In genomic region chr2:43193996-43194869, GRCh38 we compare ENCODE assay signal across 1 cellular context.
A peak's percentile ranks its signal among the peaks of the same experiment; 100 is the strongest.
TF ChIP-seq lines count a peak whose summit lies in the region.

No MANE protein-coding gene starts in this region.

TF ChIP-seq in HepG2, 621 proteins besides CTCF, POLR2A, EP300 and RAD21 (continued from another document and continues in another):
- no peak; the same call in 1 of the 2 replicates for TF ChIP-seq ZNF281 (CRISPR knock-in tag; IDR thresholded peaks at IDR 0.05; ENCODE audit: borderline replicate concordance)
- TF ChIP-seq SCMH1 (CRISPR knock-in tag; IDR thresholded peaks at IDR 0.05; ENCODE audit: borderline replicate concordance): no peak
- no peak for TF ChIP-seq MTF2 (CRISPR knock-in tag; IDR thresholded peaks at IDR 0.05; ENCODE audit: borderline replicate concordance)
- TF ChIP-seq ARNTL (CRISPR knock-in tag; IDR thresholded peaks at IDR 0.05): peak; percentile 86
- TF ChIP-seq, protein P1, sequence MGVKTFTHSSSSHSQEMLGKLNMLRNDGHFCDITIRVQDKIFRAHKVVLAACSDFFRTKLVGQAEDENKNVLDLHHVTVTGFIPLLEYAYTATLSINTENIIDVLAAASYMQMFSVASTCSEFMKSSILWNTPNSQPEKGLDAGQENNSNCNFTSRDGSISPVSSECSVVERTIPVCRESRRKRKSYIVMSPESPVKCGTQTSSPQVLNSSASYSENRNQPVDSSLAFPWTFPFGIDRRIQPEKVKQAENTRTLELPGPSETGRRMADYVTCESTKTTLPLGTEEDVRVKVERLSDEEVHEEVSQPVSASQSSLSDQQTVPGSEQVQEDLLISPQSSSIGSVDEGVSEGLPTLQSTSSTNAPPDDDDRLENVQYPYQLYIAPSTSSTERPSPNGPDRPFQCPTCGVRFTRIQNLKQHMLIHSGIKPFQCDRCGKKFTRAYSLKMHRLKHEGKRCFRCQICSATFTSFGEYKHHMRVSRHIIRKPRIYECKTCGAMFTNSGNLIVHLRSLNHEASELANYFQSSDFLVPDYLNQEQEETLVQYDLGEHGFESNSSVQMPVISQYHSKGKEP (CRISPR knock-in tag; IDR thresholded peaks at IDR 0.05): no peak
- TF ChIP-seq ZBTB1 (CRISPR knock-in tag; IDR thresholded peaks at IDR 0.05; ENCODE audit: borderline replicate concordance): no peak
- TF ChIP-seq, protein P2, sequence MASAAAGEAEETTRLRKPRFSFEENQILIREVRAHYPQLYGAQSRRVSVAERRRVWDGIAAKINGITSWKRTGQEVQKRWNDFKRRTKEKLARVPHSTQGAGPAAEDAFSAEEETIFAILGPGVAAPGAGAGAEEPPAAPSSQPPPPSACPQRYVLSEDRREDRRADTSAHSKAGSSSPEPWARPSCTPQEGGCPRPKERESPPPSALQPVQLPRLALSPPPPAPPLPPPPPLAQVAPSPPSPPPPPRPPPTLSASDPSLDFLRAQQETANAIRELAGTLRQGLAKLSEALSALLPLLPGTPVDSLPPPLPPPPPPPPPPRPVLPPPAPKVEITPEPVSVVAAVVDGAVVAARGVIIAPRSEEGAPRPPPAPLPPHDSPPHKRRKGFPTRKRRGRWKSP (CRISPR knock-in tag; IDR thresholded peaks at IDR 0.05): no peak
- 0 out of 2 replicates have a peak, but pooled peaks have one; percentile 76 for TF ChIP-seq NR1H2 (CRISPR knock-in tag; IDR thresholded peaks at IDR 0.05; ENCODE audit: borderline replicate concordance, low read depth)
- TF ChIP-seq ZBTB42 (CRISPR knock-in tag; IDR thresholded peaks at IDR 0.05): no peak
- TF ChIP-seq ZNF317 (CRISPR knock-in tag; IDR thresholded peaks at IDR 0.05): peak; percentile 79
- TF ChIP-seq, protein P3, sequence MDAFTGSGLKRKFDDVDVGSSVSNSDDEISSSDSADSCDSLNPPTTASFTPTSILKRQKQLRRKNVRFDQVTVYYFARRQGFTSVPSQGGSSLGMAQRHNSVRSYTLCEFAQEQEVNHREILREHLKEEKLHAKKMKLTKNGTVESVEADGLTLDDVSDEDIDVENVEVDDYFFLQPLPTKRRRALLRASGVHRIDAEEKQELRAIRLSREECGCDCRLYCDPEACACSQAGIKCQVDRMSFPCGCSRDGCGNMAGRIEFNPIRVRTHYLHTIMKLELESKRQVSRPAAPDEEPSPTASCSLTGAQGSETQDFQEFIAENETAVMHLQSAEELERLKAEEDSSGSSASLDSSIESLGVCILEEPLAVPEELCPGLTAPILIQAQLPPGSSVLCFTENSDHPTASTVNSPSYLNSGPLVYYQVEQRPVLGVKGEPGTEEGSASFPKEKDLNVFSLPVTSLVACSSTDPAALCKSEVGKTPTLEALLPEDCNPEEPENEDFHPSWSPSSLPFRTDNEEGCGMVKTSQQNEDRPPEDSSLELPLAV (CRISPR knock-in tag; conservative IDR thresholded peaks at IDR 0.05; ENCODE audit: low read depth): no peak
- peak; percentile 50; the same call in 1 of the 2 replicates for TF ChIP-seq NAIF1 (CRISPR knock-in tag; IDR thresholded peaks at IDR 0.05; ENCODE audit: borderline replicate concordance)
- TF ChIP-seq ZZZ3 (CRISPR knock-in tag; IDR thresholded peaks at IDR 0.05; ENCODE audit: borderline replicate concordance): 0 out of 2 replicates have a peak, but pooled peaks have one; percentile 21
- peak; percentile 88 for TF ChIP-seq ZNF280D (CRISPR knock-in tag; IDR thresholded peaks at IDR 0.05)
- TF ChIP-seq ZNF224 (CRISPR knock-in tag; IDR thresholded peaks at IDR 0.05): 0 out of 2 replicates have a peak, but pooled peaks have one; percentile 15
- TF ChIP-seq ZNF513 (CRISPR knock-in tag; conservative IDR thresholded peaks at IDR 0.05): no peak
- TF ChIP-seq, protein P4, sequence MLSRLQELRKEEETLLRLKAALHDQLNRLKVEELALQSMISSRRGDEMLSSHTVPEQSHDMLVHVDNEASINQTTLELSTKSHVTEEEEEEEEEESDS (CRISPR knock-in tag; IDR thresholded peaks at IDR 0.05; ENCODE audit: borderline replicate concordance): no peak
- peak; percentile 85 for TF ChIP-seq KAT8 (CRISPR knock-in tag; IDR thresholded peaks at IDR 0.05)
- TF ChIP-seq RCOR2 (CRISPR knock-in tag; IDR thresholded peaks at IDR 0.05): peak; percentile 97
- no peak for TF ChIP-seq ZNF713 (CRISPR knock-in tag; IDR thresholded peaks at IDR 0.05)
- TF ChIP-seq, protein P5, sequence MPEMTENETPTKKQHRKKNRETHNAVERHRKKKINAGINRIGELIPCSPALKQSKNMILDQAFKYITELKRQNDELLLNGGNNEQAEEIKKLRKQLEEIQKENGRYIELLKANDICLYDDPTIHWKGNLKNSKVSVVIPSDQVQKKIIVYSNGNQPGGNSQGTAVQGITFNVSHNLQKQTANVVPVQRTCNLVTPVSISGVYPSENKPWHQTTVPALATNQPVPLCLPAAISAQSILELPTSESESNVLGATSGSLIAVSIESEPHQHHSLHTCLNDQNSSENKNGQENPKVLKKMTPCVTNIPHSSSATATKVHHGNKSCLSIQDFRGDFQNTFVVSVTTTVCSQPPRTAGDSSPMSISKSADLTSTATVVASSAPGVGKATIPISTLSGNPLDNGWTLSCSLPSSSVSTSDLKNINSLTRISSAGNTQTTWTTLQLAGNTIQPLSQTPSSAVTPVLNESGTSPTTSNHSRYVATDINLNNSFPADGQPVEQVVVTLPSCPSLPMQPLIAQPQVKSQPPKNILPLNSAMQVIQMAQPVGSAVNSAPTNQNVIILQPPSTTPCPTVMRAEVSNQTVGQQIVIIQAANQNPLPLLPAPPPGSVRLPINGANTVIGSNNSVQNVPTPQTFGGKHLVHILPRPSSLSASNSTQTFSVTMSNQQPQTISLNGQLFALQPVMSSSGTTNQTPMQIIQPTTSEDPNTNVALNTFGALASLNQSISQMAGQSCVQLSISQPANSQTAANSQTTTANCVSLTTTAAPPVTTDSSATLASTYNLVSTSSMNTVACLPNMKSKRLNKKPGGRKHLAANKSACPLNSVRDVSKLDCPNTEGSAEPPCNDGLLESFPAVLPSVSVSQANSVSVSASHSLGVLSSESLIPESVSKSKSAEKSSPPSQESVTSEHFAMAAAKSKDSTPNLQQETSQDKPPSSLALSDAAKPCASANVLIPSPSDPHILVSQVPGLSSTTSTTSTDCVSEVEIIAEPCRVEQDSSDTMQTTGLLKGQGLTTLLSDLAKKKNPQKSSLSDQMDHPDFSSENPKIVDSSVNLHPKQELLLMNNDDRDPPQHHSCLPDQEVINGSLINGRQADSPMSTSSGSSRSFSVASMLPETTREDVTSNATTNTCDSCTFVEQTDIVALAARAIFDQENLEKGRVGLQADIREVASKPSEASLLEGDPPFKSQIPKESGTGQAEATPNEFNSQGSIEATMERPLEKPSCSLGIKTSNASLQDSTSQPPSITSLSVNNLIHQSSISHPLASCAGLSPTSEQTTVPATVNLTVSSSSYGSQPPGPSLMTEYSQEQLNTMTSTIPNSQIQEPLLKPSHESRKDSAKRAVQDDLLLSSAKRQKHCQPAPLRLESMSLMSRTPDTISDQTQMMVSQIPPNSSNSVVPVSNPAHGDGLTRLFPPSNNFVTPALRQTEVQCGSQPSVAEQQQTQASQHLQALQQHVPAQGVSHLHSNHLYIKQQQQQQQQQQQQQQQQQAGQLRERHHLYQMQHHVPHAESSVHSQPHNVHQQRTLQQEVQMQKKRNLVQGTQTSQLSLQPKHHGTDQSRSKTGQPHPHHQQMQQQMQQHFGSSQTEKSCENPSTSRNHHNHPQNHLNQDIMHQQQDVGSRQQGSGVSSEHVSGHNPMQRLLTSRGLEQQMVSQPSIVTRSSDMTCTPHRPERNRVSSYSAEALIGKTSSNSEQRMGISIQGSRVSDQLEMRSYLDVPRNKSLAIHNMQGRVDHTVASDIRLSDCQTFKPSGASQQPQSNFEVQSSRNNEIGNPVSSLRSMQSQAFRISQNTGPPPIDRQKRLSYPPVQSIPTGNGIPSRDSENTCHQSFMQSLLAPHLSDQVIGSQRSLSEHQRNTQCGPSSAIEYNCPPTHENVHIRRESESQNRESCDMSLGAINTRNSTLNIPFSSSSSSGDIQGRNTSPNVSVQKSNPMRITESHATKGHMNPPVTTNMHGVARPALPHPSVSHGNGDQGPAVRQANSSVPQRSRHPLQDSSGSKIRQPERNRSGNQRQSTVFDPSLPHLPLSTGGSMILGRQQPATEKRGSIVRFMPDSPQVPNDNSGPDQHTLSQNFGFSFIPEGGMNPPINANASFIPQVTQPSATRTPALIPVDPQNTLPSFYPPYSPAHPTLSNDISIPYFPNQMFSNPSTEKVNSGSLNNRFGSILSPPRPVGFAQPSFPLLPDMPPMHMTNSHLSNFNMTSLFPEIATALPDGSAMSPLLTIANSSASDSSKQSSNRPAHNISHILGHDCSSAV (CRISPR knock-in tag; IDR thresholded peaks at IDR 0.05; ENCODE audit: borderline replicate concordance): no peak
- TF ChIP-seq, protein P6, sequence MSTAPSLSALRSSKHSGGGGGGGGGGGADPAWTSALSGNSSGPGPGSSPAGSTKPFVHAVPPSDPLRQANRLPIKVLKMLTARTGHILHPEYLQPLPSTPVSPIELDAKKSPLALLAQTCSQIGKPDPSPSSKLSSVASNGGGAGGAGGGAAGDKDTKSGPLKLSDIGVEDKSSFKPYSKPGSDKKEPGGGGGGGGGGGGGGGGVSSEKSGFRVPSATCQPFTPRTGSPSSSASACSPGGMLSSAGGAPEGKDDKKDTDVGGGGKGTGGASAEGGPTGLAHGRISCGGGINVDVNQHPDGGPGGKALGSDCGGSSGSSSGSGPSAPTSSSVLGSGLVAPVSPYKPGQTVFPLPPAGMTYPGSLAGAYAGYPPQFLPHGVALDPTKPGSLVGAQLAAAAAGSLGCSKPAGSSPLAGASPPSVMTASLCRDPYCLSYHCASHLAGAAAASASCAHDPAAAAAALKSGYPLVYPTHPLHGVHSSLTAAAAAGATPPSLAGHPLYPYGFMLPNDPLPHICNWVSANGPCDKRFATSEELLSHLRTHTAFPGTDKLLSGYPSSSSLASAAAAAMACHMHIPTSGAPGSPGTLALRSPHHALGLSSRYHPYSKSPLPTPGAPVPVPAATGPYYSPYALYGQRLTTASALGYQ (CRISPR knock-in tag; IDR thresholded peaks at IDR 0.05): peak; percentile 97
- TF ChIP-seq KLF13 (CRISPR knock-in tag; IDR thresholded peaks at IDR 0.05): no peak
- TF ChIP-seq, protein P7, sequence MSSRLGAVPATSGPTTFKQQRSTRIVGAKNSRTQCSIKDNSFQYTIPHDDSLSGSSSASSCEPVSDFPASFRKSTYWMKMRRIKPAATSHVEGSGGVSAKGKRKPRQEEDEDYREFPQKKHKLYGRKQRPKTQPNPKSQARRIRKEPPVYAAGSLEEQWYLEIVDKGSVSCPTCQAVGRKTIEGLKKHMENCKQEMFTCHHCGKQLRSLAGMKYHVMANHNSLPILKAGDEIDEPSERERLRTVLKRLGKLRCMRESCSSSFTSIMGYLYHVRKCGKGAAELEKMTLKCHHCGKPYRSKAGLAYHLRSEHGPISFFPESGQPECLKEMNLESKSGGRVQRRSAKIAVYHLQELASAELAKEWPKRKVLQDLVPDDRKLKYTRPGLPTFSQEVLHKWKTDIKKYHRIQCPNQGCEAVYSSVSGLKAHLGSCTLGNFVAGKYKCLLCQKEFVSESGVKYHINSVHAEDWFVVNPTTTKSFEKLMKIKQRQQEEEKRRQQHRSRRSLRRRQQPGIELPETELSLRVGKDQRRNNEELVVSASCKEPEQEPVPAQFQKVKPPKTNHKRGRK (CRISPR knock-in tag; IDR thresholded peaks at IDR 0.05): no peak
- TF ChIP-seq, protein P8, sequence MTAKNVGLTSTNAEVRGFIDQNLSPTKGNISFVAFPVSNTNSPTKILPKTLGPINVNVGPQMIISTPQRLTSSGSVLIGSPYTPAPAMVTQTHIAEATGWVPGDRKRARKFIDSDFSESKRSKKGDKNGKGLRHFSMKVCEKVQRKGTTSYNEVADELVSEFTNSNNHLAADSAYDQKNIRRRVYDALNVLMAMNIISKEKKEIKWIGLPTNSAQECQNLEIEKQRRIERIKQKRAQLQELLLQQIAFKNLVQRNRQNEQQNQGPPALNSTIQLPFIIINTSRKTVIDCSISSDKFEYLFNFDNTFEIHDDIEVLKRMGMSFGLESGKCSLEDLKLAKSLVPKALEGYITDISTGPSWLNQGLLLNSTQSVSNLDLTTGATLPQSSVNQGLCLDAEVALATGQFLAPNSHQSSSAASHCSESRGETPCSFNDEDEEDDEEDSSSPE (CRISPR knock-in tag; IDR thresholded peaks at IDR 0.05): peak; percentile 45; the same call in 1 of the 2 replicates
